ENCODE assay signal across 20 cellular contexts in the genomic region with DNA sequence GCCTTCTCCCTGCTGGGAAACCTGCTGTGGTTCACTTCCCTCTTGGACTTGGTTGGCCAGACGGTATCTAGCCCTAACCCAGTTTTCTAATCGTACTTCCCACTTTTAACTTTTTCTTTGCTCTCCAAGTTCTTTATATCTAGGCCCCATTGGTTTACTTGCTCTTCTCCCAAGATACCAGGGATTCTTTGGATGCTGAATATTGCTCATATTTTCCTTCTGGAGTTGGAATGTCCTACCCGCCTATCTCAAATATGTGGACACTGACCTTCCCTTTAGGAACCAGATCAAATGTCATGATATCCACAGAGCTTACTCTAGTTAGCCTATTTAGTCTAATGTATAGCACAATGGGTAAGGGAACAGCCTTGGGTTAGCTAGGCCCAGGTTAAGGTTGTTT.
DNase-seq lines count a peak whose midpoint lies in the region; ATAC-seq and TF ChIP-seq lines count a peak whose summit lies in the region.
"Had no signal": no experiment of that assay in that cellular context is flagged by ENCODE, and none has a peak within 500 bp of the region (broad histone marks: within the 10 kb centered on the region; RNA-seq: fewer than 3 reads in every experiment).

No MANE protein-coding gene starts in this region.

- peak overlapping the region; percentile 95 to 99 (median 98) for H3K27ac Mint-ChIP-seq in nephron
- H3K27ac Mint-ChIP-seq in activated T-cell treated with anti-CD3 and anti-CD28 coated beads, Interleukin-2, amount 50 U/mL, for 72 hours, result no peak overlapping the region
- H3K27ac Mint-ChIP-seq: activated CD8-positive, alpha-beta T cell treated with anti-CD3 and anti-CD28 coated beads for 36 hours; stimulated activated naive CD8-positive, alpha-beta T cell treated with anti-CD3 and anti-CD28 coated beads, Interleukin-15, Interleukin-2, amounts not matched to agents 100 ng/mL and 50 ng/mL, for 24 hours had no signal

- peak overlapping the region; percentile 65 for H3K27ac ChIP-seq in angular gyrus (ENCODE audit: low read depth, low read length)
- H3K27ac ChIP-seq: KMS-11 had no signal

- H3K36me3 Mint-ChIP-seq in nephron (ENCODE audit: low read depth), result no peaks in the 10 kb centered on the region
- no peaks in the 10 kb centered on the region for H3K36me3 Mint-ChIP-seq in activated T-cell treated with anti-CD3 and anti-CD28 coated beads, Interleukin-2, amount 50 U/mL, for 72 hours (ENCODE audit: insufficient read depth in 2 of 2)

- H3K27me3 Mint-ChIP-seq in nephron (ENCODE audit: low read depth), result no peaks in the 10 kb centered on the region
- no peaks in the 10 kb centered on the region for H3K27me3 Mint-ChIP-seq in activated T-cell treated with anti-CD3 and anti-CD28 coated beads, Interleukin-2, amount 50 U/mL, for 72 hours (ENCODE audit: low read depth)
- H3K27me3 Mint-ChIP-seq: activated CD8-positive, alpha-beta T cell treated with anti-CD3 and anti-CD28 coated beads for 36 hours had no signal

- H3K9me3 Mint-ChIP-seq in nephron, result peaks cover 12% of the 10 kb centered on the region
- no peaks in the 10 kb centered on the region for H3K9me3 Mint-ChIP-seq in activated T-cell treated with anti-CD3 and anti-CD28 coated beads, Interleukin-2, amount 50 U/mL, for 72 hours
- H3K9me3 Mint-ChIP-seq: activated CD8-positive, alpha-beta T cell treated with anti-CD3 and anti-CD28 coated beads for 36 hours had no signal

- no peak overlapping the region for H3K4me3 Mint-ChIP-seq in nephron
- H3K4me3 Mint-ChIP-seq in activated T-cell treated with anti-CD3 and anti-CD28 coated beads, Interleukin-2, amount 50 U/mL, for 72 hours, result no peak overlapping the region
- H3K4me3 Mint-ChIP-seq: activated CD8-positive, alpha-beta T cell treated with anti-CD3 and anti-CD28 coated beads for 36 hours; stimulated activated naive CD8-positive, alpha-beta T cell treated with anti-CD3 and anti-CD28 coated beads, Interleukin-15, Interleukin-2, amounts not matched to agents 100 ng/mL and 50 ng/mL, for 24 hours had no signal

- ATAC-seq in GM19324 (IDR thresholded peaks at IDR 0.05; ENCODE audit: low FRiP score, unreplicated experiment), result no peak
- ATAC-seq in activated T-cell treated with anti-CD3 and anti-CD28 coated beads, Interleukin-2, amount 50 U/mL, for 72 hours (replicated peaks in 1 of 2), result no peak
- ATAC-seq: activated CD4-positive, CD25-positive, alpha-beta regulatory T cell treated with anti-CD3 and anti-CD28 coated beads, Interleukin-2, amount 50 U/mL, for 24 hours; activated CD8-positive, alpha-beta T cell treated with anti-CD3 and anti-CD28 coated beads for 36 hours; mucosa of descending colon had no signal

- TF ChIP-seq CTCF in nephron (IDR thresholded peaks at IDR 0.05; ENCODE audit: unreplicated experiment in 3 of 3), result no peak

- DNase-seq in AG08395 (ENCODE audit: low spot score) (peak; percentile 16), HT-29 (ENCODE audit: low spot score) (peak; percentile 4), cerebellar nuclear complex (lab: John Stamatoyannopoulos, UW) (no peak), SHP77 treated with DMSO at 0.1 percent for 48 hours (lab: John Stamatoyannopoulos, UW) (no peak)
- DNase-seq in activated T-cell treated with anti-CD3 and anti-CD28 coated beads, Interleukin-2, amount 50 U/mL, for 72 hours, result no peak
- DNase-seq: activated CD8-positive, alpha-beta T cell treated with anti-CD3 and anti-CD28 coated beads for 36 hours; activated T-cell treated with anti-CD3 and anti-CD28 coated beads for 4 hours; adrenal gland; dermis blood vessel endothelial cell; mucosa of descending colon; NCI-H187; NCI-H748 treated with DMSO at 0.1 percent for 48 hours; stimulated activated CD4-positive, alpha-beta T cell treated with anti-CD3 and anti-CD28 coated beads, Interleukin-4, amount 100 ng/mL, for 4 hours; SW 1271 had no signal

- H3K4me1 Mint-ChIP-seq in nephron, result peaks cover 52% of the 10 kb centered on the region
- no peaks in the 10 kb centered on the region for H3K4me1 Mint-ChIP-seq in activated T-cell treated with anti-CD3 and anti-CD28 coated beads, Interleukin-2, amount 50 U/mL, for 72 hours (ENCODE audit: low read depth)

Comparison
In these comparisons a context has a peak if more than half of its experiments do, and no peak if none do; other contexts are left out.
1. DNase-seq: peak in AG08395 (single experiment) and HT-29 (single experiment); none in cerebellar nuclear complex (0 of 2), SHP77 treated with DMSO at 0.1 percent for 48 hours (single experiment) and activated T-cell treated with anti-CD3 and anti-CD28 coated beads, Interleukin-2, amount 50 U/mL, for 72 hours (0 of 2).